38 cellular contexts compared by ENCODE assay signal in the genomic region with DNA sequence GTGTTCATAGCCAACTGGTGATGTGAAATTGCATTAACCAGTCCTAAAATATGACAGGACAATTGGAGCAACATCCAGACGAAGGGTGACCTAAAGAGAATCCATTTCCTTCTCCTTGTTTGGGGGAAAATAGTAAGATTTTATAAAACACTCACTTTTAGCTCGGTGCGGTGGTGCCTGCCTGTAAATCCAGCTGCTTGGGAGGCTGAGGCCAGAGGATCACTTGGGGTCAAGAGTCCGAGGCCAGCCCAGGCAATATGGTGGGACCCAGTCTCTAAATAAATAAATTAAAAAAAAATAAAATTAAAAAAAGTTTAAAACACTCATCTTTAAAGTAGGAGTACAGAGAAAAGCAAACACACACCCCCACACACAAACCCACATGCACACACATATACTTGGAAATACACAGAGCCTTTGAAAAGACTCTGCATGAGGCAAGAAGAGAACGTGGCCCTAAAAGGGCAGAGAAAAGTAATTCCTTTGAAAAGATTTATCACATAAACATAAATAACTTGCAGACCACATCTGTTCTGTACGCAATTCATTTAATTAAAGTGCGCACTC. TPM values are rescaled to one million over a fixed set of nuclear protein-coding genes. Genes with fewer than 3 reads are reported as not detected.
"Had no signal": no experiment of that assay in that cellular context is flagged by ENCODE, and none has a peak within 500 bp of the region (broad histone marks: within the 10 kb centered on the region; RNA-seq: fewer than 3 reads in every experiment).

No MANE protein-coding gene starts in this region.

- H3K4me3 Mint-ChIP-seq: immature natural killer cell; mesothelial cell of epicardium; naive B cell; natural killer cell; nephron progenitor cell; neural progenitor cell; stimulated activated memory B cell treated with anti-CD40 and anti-IgM and Interleukin-4, amounts not matched to agents 10 μg/mL and 1 μg/mL and 100 μg/mL, for 72 hours; stimulated activated naive CD8-positive, alpha-beta T cell treated with anti-CD3 and anti-CD28 coated beads, Interleukin-15, amount 100 ng/mL, for 72 hours; type B pancreatic cell had no signal

- H3K36me3 Mint-ChIP-seq: immature natural killer cell; natural killer cell; neural progenitor cell; stimulated activated memory B cell treated with anti-CD40 and anti-IgM and Interleukin-4, amounts not matched to agents 10 μg/mL and 1 μg/mL and 100 μg/mL, for 72 hours; type B pancreatic cell had no signal

- H3K27me3 ChIP-seq: neural progenitor cell, neutrophil, right atrium auricular region, right lobe of liver, tibial nerve, uterus had no signal

- H3K4me3 ChIP-seq: left lung, lung, neural progenitor cell, right atrium auricular region, right lobe of liver, smooth muscle cell, tibial nerve, uterus had no signal

- ATAC-seq: left colon; left lung; natural killer cell; right lobe of liver; stimulated activated memory B cell treated with anti-CD40 and anti-IgM and Interleukin-4, amounts not matched to agents 10 μg/mL and 1 μg/mL and 100 μg/mL, for 72 hours; stimulated activated naive CD8-positive, alpha-beta T cell treated with anti-CD3 and anti-CD28 coated beads, Interleukin-15, amount 100 ng/mL, for 72 hours had no signal

- H3K9me3 Mint-ChIP-seq: natural killer cell; stimulated activated naive CD8-positive, alpha-beta T cell treated with anti-CD3 and anti-CD28 coated beads, Interleukin-15, amount 100 ng/mL, for 72 hours; type B pancreatic cell had no signal

- H3K36me3 ChIP-seq: left lung, neural progenitor cell, neutrophil, right atrium auricular region, right lobe of liver, tibial nerve, uterus had no signal

- H3K9me3 ChIP-seq: neutrophil, right lobe of liver, uterus had no signal

- DNase-seq: hypothalamus; immature natural killer cell; kidney; left colon; left lung; mesendoderm; naive B cell; natural killer cell; nephron progenitor cell; occipital lobe; right lobe of liver; stimulated activated CD4-positive, alpha-beta T cell treated with anti-CD3 and anti-CD28 coated beads, Interleukin-12 subunit alpha, Interleukin-12 subunit beta, amount 100 ng/mL, for 4 hours; stimulated activated CD4-positive, alpha-beta T cell treated with anti-CD3 and anti-CD28 coated beads, Interleukin-15, amount 100 ng/mL, for 24 hours; stimulated activated CD4-positive, alpha-beta T cell treated with anti-CD3 and anti-CD28 coated beads, Interleukin-2, amount 100 ng/mL, for 24 hours; stimulated activated CD4-positive, alpha-beta T cell treated with anti-CD3 and anti-CD28 coated beads, Interleukin-4, amount 100 ng/mL, for 24 hours; stimulated activated naive CD4-positive, alpha-beta T cell treated with Interleukin-2 at 50 U/mL for 16 hours; stimulated activated naive CD8-positive, alpha-beta T cell treated with anti-CD3 and anti-CD28 coated beads, Interleukin-15, amount 100 ng/mL, for 72 hours; substantia nigra; uterus had no signal

- H3K4me1 ChIP-seq: neural progenitor cell, parathyroid adenoma, right lobe of liver, uterus had no signal

- H3K27me3 Mint-ChIP-seq: stimulated activated naive CD8-positive, alpha-beta T cell treated with anti-CD3 and anti-CD28 coated beads, Interleukin-15, amount 100 ng/mL, for 72 hours had no signal

- H3K27ac ChIP-seq: left lung, neural progenitor cell, neutrophil, parathyroid adenoma, right atrium auricular region, right lobe of liver, tibial nerve, uterus had no signal

- H3K4me1 Mint-ChIP-seq: naive B cell; stimulated activated memory B cell treated with anti-CD40 and anti-IgM and Interleukin-4, amounts not matched to agents 10 μg/mL and 1 μg/mL and 100 μg/mL, for 72 hours had no signal

- H3K27ac Mint-ChIP-seq: immature natural killer cell; mesothelial cell of epicardium; natural killer cell; nephron progenitor cell; neural progenitor cell; progenitor cell of endocrine pancreas; stimulated activated memory B cell treated with anti-CD40 and anti-IgM and Interleukin-4, amounts not matched to agents 10 μg/mL and 1 μg/mL and 100 μg/mL, for 72 hours; stimulated activated naive CD8-positive, alpha-beta T cell treated with anti-CD3 and anti-CD28 coated beads, Interleukin-15, amount 100 ng/mL, for 72 hours; type B pancreatic cell had no signal

RNA-seq across cellular contexts. Expression of a gene that starts 38.7 kb away (rescaled TPM):
- total RNA-seq: kidney, left colon, left lung, liver, lung, mesothelial cell of epicardium, mononuclear cell, natural killer cell, occipital lobe, osteocyte, progenitor cell of endocrine pancreas, pulmonary artery endothelial cell, renal cortical epithelial cell, right atrium auricular region, right lobe of liver, skeletal muscle tissue, smooth muscle cell, temporal lobe, tibial nerve, ureter, uterus had no signal
